Comparison of ENCODE assay signal across 16 cellular contexts in genomic region chr3:24588568-24588967, GRCh38.
A peak's percentile ranks its signal among the peaks of the same experiment; 100 is the strongest.
DNase-seq lines count a peak whose midpoint lies in the region; ATAC-seq, FAIRE-seq and TF ChIP-seq lines count a peak whose summit lies in the region.
"Had no signal": no experiment of that assay in that cellular context is flagged by ENCODE, and none has a peak within 500 bp of the region (broad histone marks: within the 10 kb centered on the region; RNA-seq: fewer than 3 reads in every experiment).

No MANE protein-coding gene starts in this region.

- CTCF ChIA-PET in endothelial cell of umbilical vein (lab: Charles Lee) = interaction anchor here (0.7 to 2.9 kb wide), 10 partner anchors 9 to 324 kb away, joined by 3 to 18 read pairs (median 4); no protein-coding TSS in a partner anchor

- peak; percentile 22 for DNase-seq in MV-4-11 (lab: John Stamatoyannopoulos, UW)
- peak; percentile 87 for DNase-seq in endothelial cell of umbilical vein (ENCODE audit: low read depth, low spot score)
- peak; percentile 71 to 86 for DNase-seq in lung microvascular endothelial cell (ENCODE audit: low read depth in 2 of 2)
- no peak for DNase-seq in germinal center (ENCODE audit: low spot score)
- DNase-seq: COR-L47, DMS153, EL, H7, Karpas-422, MG63, NCI-H187 treated with DMSO at 0.1 percent for 48 hours, NCI-H69, SJCRH30 had no signal

- FAIRE-seq in endothelial cell of umbilical vein (lab: Jason Lieb, UNC) = peak; percentile 59

- H3K79me2 ChIP-seq in endothelial cell of umbilical vein (ENCODE audit: control insufficient read depth, insufficient read depth, low read length) = no peaks in the 10 kb centered on the region

- H3K36me3 ChIP-seq in endothelial cell of umbilical vein (ENCODE audit: control insufficient read depth in 2 of 2, extremely low read depth in 1 of 2, insufficient read depth in 2 of 2, low read length in 2 of 2) = no peaks in the 10 kb centered on the region
- H3K36me3 ChIP-seq in subcutaneous abdominal adipose tissue (ENCODE audit: control insufficient read depth in 5 of 5, insufficient read depth in 5 of 5, low read length in 5 of 5) = no peaks in the 10 kb centered on the region
- H3K36me3 ChIP-seq: MG63, SJCRH30 had no signal

- H3K9me3 ChIP-seq in endothelial cell of umbilical vein (replicated peaks; ENCODE audit: control insufficient read depth, insufficient read depth, low read length) = no peaks in the 10 kb centered on the region
- H3K9me3 ChIP-seq in subcutaneous abdominal adipose tissue (ENCODE audit: control insufficient read depth in 5 of 5, low read length in 5 of 5) = no peaks in the 10 kb centered on the region
- H3K9me3 ChIP-seq: MG63, SJCRH30 had no signal

- H3K9ac ChIP-seq in endothelial cell of umbilical vein (replicated peaks; ENCODE audit: extremely low read depth, insufficient read depth, low read length) (no peak overlapping the region), subcutaneous abdominal adipose tissue (ENCODE audit: low read length in 5 of 5) (no peak overlapping the region)

- no peak for TF ChIP-seq CTCF in endothelial cell of umbilical vein (IDR thresholded peaks at IDR 0.05; ENCODE audit: extremely low read depth in 1 of 2, insufficient read depth in 1 of 2, low read depth in 1 of 2, low read length in 2 of 2)

- intact Hi-C loops in endothelial cell of umbilical vein (cut with micrococcal nuclease) = loop anchor here (1.0 to 5.0 kb wide), 2 partner anchors 346 to 1076 kb away; no protein-coding TSS in a partner anchor

- no peaks in the 10 kb centered on the region for H4K20me1 ChIP-seq in endothelial cell of umbilical vein (replicated peaks; ENCODE audit: control insufficient read depth, extremely low read depth, insufficient read depth, low read length)

- H3K4me3 ChIP-seq in endothelial cell of umbilical vein (replicated peaks in 1 of 3; ENCODE audit: insufficient read depth in 1 of 3, low read depth in 1 of 3, low read length in 3 of 3) = peak overlapping the region in 1 of 3 experiments; percentile 27
- no peak overlapping the region for H3K4me3 ChIP-seq in subcutaneous abdominal adipose tissue (ENCODE audit: low read depth in 1 of 5, low read length in 5 of 5)
- H3K4me3 ChIP-seq: MG63, SJCRH30 had no signal

- H3K4me1 ChIP-seq in endothelial cell of umbilical vein (ENCODE audit: control insufficient read depth, extremely low read depth, insufficient read depth, low read length) (peaks cover 34% of the 10 kb centered on the region), subcutaneous abdominal adipose tissue (ENCODE audit: control insufficient read depth in 5 of 5, insufficient read depth in 5 of 5, low read length in 5 of 5) (peaks cover 6 to 21% (median 14%) of the 10 kb centered on the region in 5 donors)
- H3K4me1 ChIP-seq: SJCRH30 had no signal

- TF ChIP-seq POLR2A in endothelial cell of umbilical vein (IDR thresholded peaks at IDR 0.05; ENCODE audit: low read depth, low read length) = peak; percentile 52

- no peak for ATAC-seq in HG02840 (IDR thresholded peaks at IDR 0.05; ENCODE audit: low FRiP score, unreplicated experiment)
- ATAC-seq in HG03095 (IDR thresholded peaks at IDR 0.05; ENCODE audit: unreplicated experiment) = no peak

- H3K27ac ChIP-seq in endothelial cell of umbilical vein (ENCODE audit: insufficient read depth, low read depth, low read length) (peak overlapping the region; percentile 28), subcutaneous abdominal adipose tissue (ENCODE audit: low read depth, low read length) (peak overlapping the region; percentile 56)
- H3K27ac ChIP-seq: SJCRH30 had no signal

- H2AFZ ChIP-seq in endothelial cell of umbilical vein (ENCODE audit: low read depth, low read length) = no peak overlapping the region

- POLR2A ChIA-PET in endothelial cell of umbilical vein (lab: Charles Lee) = interaction anchor here (0.6 kb wide), 1 partner anchor 60 kb away, joined by 3 read pairs; no protein-coding TSS in a partner anchor

- BruUV-seq in endothelial cell of umbilical vein (replicated peaks; lab: Mats Ljungman, UMichigan) = no TSS peak

- H3K4me2 ChIP-seq in endothelial cell of umbilical vein (ENCODE audit: insufficient read depth, low read length) = peak overlapping the region; percentile 67

- H3K27me3 ChIP-seq in endothelial cell of umbilical vein (ENCODE audit: control insufficient read depth in 2 of 2, insufficient read depth in 2 of 2, low read length in 2 of 2) = no peaks in the 10 kb centered on the region
- H3K27me3 ChIP-seq in subcutaneous abdominal adipose tissue (ENCODE audit: control insufficient read depth in 5 of 5, insufficient read depth in 4 of 5, low read length in 5 of 5) = no peaks in the 10 kb centered on the region
- H3K27me3 ChIP-seq: MG63 had no signal

- dilution Hi-C loops in endothelial cell of umbilical vein (cut with MboI; ENCODE audit: extremely low pct_ligation_motif_present, low sequenced_read_pairs) = no loop called here

- no peaks in the 10 kb centered on the region for H3K9me1 ChIP-seq in endothelial cell of umbilical vein (replicated peaks; ENCODE audit: control insufficient read depth, extremely low read depth, insufficient read depth, low read length)

TF ChIP-seq in endothelial cell of umbilical vein, 7 proteins besides CTCF, POLR2A, EP300 and RAD21:
- TF ChIP-seq POLR2AphosphoS5 (IDR thresholded peaks at IDR 0.05; ENCODE audit: insufficient read depth, low read depth, low read length) = peak; percentile 70
- no peak for TF ChIP-seq MAX (IDR thresholded peaks at IDR 0.05; ENCODE audit: insufficient read depth, insufficient read length)
- TF ChIP-seq EZH2 (IDR thresholded peaks at IDR 0.05; ENCODE audit: borderline replicate concordance, low read depth, low read length, severe bottlenecking) = no peak
- peak; percentile 97 for TF ChIP-seq GATA2 (IDR thresholded peaks at IDR 0.05; ENCODE audit: insufficient read depth, insufficient read length, low read depth, low read length)
- peak; percentile 27 for TF ChIP-seq JUN (IDR thresholded peaks at IDR 0.05; ENCODE audit: borderline replicate concordance, insufficient read depth, insufficient read length, low read depth)
- TF ChIP-seq MYC (IDR thresholded peaks at IDR 0.05; ENCODE audit: low read depth, low read length) = no peak
- TF ChIP-seq FOS (IDR thresholded peaks at IDR 0.05; ENCODE audit: borderline replicate concordance, insufficient read depth, low read length) = peak; percentile 25
TF ChIP-seq in endothelial cell of umbilical vein: peak in this region for 4.
